In the genomic region with DNA sequence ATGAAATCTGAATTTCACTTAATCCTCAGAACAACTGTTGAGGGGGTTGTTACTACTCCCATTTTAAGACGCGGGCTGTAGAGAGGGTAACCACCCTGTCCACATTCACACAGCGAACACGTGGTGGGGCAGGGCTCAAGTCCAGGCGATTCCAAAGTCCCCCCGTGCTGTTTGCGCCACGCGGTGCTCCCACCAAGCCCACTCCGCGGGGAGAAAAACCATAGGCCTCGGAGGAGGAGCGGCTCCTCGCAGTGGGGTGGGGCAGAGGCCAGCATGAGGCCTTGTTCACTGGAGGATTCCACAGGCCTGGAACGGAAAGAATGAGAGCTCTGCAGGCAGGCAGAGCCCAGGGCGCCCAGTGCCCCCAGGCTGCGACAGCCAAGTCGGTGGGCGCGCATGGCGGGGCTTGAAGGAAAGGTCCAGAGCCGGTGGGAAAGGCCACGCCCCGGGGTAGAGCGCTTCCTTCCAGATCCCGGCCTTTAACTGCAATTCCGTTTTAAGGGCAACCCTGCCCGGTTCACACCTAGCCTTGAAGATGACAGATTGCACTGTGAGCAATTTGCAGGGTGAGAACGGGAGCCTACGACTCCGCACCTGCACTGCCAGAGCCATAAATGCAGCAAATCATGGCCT, we compare ENCODE assay signal across 8 cellular contexts.
DNase-seq lines count a peak whose midpoint lies in the region; ATAC-seq and TF ChIP-seq lines count a peak whose summit lies in the region.

No MANE protein-coding gene starts in this region.

- intact Hi-C loops in activated CD8-positive, alpha-beta T cell treated with anti-CD3 and anti-CD28 coated beads for 36 hours (cut with micrococcal nuclease) = loop anchor here (1.0 to 5.0 kb wide), 2 partner anchors 21 to 42 kb away; no protein-coding TSS in a partner anchor
- intact Hi-C loops in testis (cut with DNase I; ENCODE audit: low total_unique reads) = loop anchor here (2.0 kb wide), 1 partner anchor 162 kb away; the partner anchor contains the start of gene TBL1XR1

- WGBS in testis, 2 donors = 23 to 51% methylated on average over 24 to 31 of the region's 31 CpGs

- H3K27me3 Mint-ChIP-seq in activated CD8-positive, alpha-beta T cell treated with anti-CD3 and anti-CD28 coated beads for 36 hours = no peaks in the 10 kb centered on the region

- no peak for TF ChIP-seq POLR2A in testis (IDR thresholded peaks at IDR 0.05)

- H3K4me3 ChIP-seq in effector memory CD4-positive, alpha-beta T cell (ENCODE audit: insufficient read depth, low read depth, low read length, poor library complexity, severe bottlenecking) = peak overlapping the region; percentile 60
- H3K4me3 ChIP-seq in mucosa of stomach (ENCODE audit: low read length) (peak overlapping the region; percentile 1), testis (peak overlapping the region; percentile 45 to 49)

- peak; percentile 38 for DNase-seq in GM10248 (ENCODE audit: extremely low spot score)
- peak; percentile 69 for DNase-seq in NCI-H2196 (lab: John Stamatoyannopoulos, UW; ENCODE audit: unreplicated experiment)
- peak; percentile 68 for DNase-seq in activated CD8-positive, alpha-beta T cell treated with anti-CD3 and anti-CD28 coated beads for 36 hours
- DNase-seq in effector memory CD4-positive, alpha-beta T cell = peak in 2 of 3 donors; percentile 19
- DNase-seq in testis = peak; percentile 40
- no peak for DNase-seq in middle frontal gyrus (ENCODE audit: extremely low spot score, low spot score)

- peak overlapping the region; percentile 93 for H3K27ac ChIP-seq in effector memory CD4-positive, alpha-beta T cell (ENCODE audit: insufficient read depth, low read length, poor library complexity, severe bottlenecking)
- peak overlapping the region; percentile 10 to 78 for H3K27ac ChIP-seq in testis

- peak overlapping the region; percentile 60 for H3K9ac ChIP-seq in mucosa of stomach (ENCODE audit: low read length)

- CTCF ChIA-PET in GM10248 (lab: Yijun Ruan, JAX) = interaction anchor here (2.4 kb wide), 1 partner anchor 161 kb away, joined by 6 read pairs; no protein-coding TSS in a partner anchor
- CTCF ChIA-PET in activated CD8-positive, alpha-beta T cell treated with anti-CD3 and anti-CD28 coated beads for 36 hours (lab: Charles Lee) = interaction anchor here (1.4 to 2.5 kb wide), 4 partner anchors 13 to 307 kb away, joined by 4 to 11 read pairs (median 7); no protein-coding TSS in a partner anchor

- TF ChIP-seq CTCF in GM10248 (IDR thresholded peaks at IDR 0.05; ENCODE audit: control extremely low read depth, extremely low read depth, low read depth, missing control alignments) = no peak
- TF ChIP-seq CTCF in activated CD8-positive, alpha-beta T cell treated with anti-CD3 and anti-CD28 coated beads for 36 hours (IDR thresholded peaks at IDR 0.05) = no peak
- no peak for TF ChIP-seq CTCF in testis (IDR thresholded peaks at IDR 0.05)

- peaks cover 53% of the 10 kb centered on the region for H3K4me1 Mint-ChIP-seq in activated CD8-positive, alpha-beta T cell treated with anti-CD3 and anti-CD28 coated beads for 36 hours (ENCODE audit: low read depth)

- H3K36me3 Mint-ChIP-seq in activated CD8-positive, alpha-beta T cell treated with anti-CD3 and anti-CD28 coated beads for 36 hours (ENCODE audit: low read depth) = no peaks in the 10 kb centered on the region

- no peaks in the 10 kb centered on the region for H3K9me3 ChIP-seq in effector memory CD4-positive, alpha-beta T cell (ENCODE audit: control insufficient read depth, low read length)
- no peaks in the 10 kb centered on the region for H3K9me3 ChIP-seq in mucosa of stomach (ENCODE audit: control insufficient read depth, low read length)
- H3K9me3 ChIP-seq in testis = no peaks in the 10 kb centered on the region

- H3K9me3 Mint-ChIP-seq in activated CD8-positive, alpha-beta T cell treated with anti-CD3 and anti-CD28 coated beads for 36 hours = no peaks in the 10 kb centered on the region

- H3K4me1 ChIP-seq in effector memory CD4-positive, alpha-beta T cell (ENCODE audit: control insufficient read depth, insufficient read depth, low read length, poor library complexity, severe bottlenecking) = peaks cover 24% of the 10 kb centered on the region
- H3K4me1 ChIP-seq in mucosa of stomach (ENCODE audit: control insufficient read depth, insufficient read depth, low read length) (peaks cover 67% of the 10 kb centered on the region), testis (peaks cover 56% of the 10 kb centered on the region)

- ATAC-seq in HG02870 (IDR thresholded peaks at IDR 0.05; ENCODE audit: unreplicated experiment) = peak; percentile 0
- ATAC-seq in activated CD8-positive, alpha-beta T cell treated with anti-CD3 and anti-CD28 coated beads for 36 hours = peak; percentile 32

- peak overlapping the region; percentile 96 for H3K27ac Mint-ChIP-seq in activated CD8-positive, alpha-beta T cell treated with anti-CD3 and anti-CD28 coated beads for 36 hours

- peak overlapping the region; percentile 65 for H3K4me3 Mint-ChIP-seq in activated CD8-positive, alpha-beta T cell treated with anti-CD3 and anti-CD28 coated beads for 36 hours

- H3K36me3 ChIP-seq in effector memory CD4-positive, alpha-beta T cell (ENCODE audit: control insufficient read depth, insufficient read depth, low read length) = no peaks in the 10 kb centered on the region
- H3K36me3 ChIP-seq in mucosa of stomach (ENCODE audit: control insufficient read depth, insufficient read depth, low read length) = no peaks in the 10 kb centered on the region
- no peaks in the 10 kb centered on the region for H3K36me3 ChIP-seq in testis (ENCODE audit: low read depth, missing control alignments)

- H3K27me3 ChIP-seq in effector memory CD4-positive, alpha-beta T cell (replicated peaks; ENCODE audit: control insufficient read depth, insufficient read depth, low read length, poor library complexity, severe bottlenecking) = no peaks in the 10 kb centered on the region
- no peaks in the 10 kb centered on the region for H3K27me3 ChIP-seq in mucosa of stomach (ENCODE audit: control insufficient read depth, insufficient read depth, low read length)
- H3K27me3 ChIP-seq in testis = no peaks in the 10 kb centered on the region

- POLR2A ChIA-PET in GM10248 (lab: Yijun Ruan, JAX) = no interaction called here
- POLR2A ChIA-PET in activated CD8-positive, alpha-beta T cell treated with anti-CD3 and anti-CD28 coated beads for 36 hours (lab: Charles Lee) = interaction anchor here (0.6 to 5.2 kb wide), 18 partner anchors 12 to 642 kb away, joined by 3 to 111 read pairs (median 5); partner anchors contain the start of gene TBL1XR1

Comparison
In these comparisons a context has a peak if more than half of its experiments do, and no peak if none do; other contexts are left out.
1. H3K4me3 ChIP-seq: peak in every context shown above with its lines; median percentile 60 in effector memory CD4-positive, alpha-beta T cell; 47 in testis; 1 in mucosa of stomach.